Comparison of ENCODE assay signal across 9 cellular contexts in the genomic region with DNA sequence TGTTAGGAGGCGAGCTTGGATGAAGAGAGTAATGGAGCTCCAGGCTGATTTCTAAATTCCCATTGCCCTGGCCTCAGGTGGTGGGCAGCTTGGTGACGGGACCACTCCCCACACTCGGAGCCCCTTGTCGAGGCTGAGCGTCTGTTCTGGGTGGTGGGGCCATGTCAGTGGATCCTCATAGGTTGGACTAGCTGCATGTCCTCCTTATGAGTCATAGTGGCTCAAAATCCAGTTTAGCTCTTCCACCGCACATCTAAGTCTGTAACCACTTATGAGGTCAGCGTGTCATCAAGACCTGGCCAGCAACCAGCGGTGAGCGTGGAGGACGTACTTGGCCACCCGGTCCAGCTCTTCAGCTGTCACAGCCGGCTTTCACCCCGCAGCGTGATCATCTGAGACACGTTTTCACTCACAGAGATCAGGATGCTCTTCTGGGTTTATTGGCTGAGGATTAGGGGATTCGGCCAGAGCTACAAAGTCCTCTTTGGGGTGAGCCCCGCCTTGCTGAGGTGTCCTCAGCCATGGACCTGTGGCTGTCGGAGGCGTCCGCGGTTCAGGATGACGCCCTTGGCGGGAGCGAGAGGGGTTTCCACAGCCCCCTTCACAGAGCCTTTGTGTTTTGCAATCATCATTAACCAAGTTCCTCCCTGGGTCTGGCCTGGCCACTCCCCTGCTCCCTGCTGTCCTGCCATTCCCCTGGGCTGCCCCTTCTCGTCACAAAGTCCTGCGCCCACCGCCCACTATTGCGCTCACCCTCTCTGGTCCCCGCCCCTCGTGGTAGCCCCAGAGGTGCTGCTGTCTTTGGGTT. TPM values are rescaled to one million over a fixed set of nuclear protein-coding genes. Genes with fewer than 3 reads are reported as not detected.
DNase-seq lines count a peak whose midpoint lies in the region; ATAC-seq and TF ChIP-seq lines count a peak whose summit lies in the region.
"Had no signal": no experiment of that assay in that cellular context is flagged by ENCODE, and none has a peak within 500 bp of the region (broad histone marks: within the 10 kb centered on the region; RNA-seq: fewer than 3 reads in every experiment).

No MANE protein-coding gene starts in this region.

- no peaks in the 10 kb centered on the region for H4K20me1 ChIP-seq in smooth muscle cell (ENCODE audit: low read depth)

- peak overlapping the region; percentile 77 for H3K4me2 ChIP-seq in smooth muscle cell

- TF ChIP-seq EP300 in gastroesophageal sphincter (IDR thresholded peaks at IDR 0.05), result no peak

- H3K36me3 ChIP-seq in gastroesophageal sphincter, result peaks cover 0 to 13% of the 10 kb centered on the region in 2 donors
- no peaks in the 10 kb centered on the region for H3K36me3 ChIP-seq in smooth muscle cell (ENCODE audit: low read depth)

- H3K4me1 ChIP-seq in gastroesophageal sphincter (peaks cover 0 to 64% (median 16%) of the 10 kb centered on the region in 3 donors), smooth muscle cell (ENCODE audit: low read depth) (peaks cover 5% of the 10 kb centered on the region)

- H3K9me3 ChIP-seq in gastroesophageal sphincter (no peaks in the 10 kb centered on the region), smooth muscle cell (replicated peaks; ENCODE audit: low read depth) (no peaks in the 10 kb centered on the region)

- peak overlapping the region; percentile 92 for H3K9ac ChIP-seq in smooth muscle cell (ENCODE audit: low read depth)

- DNase-seq in GM04504 (ENCODE audit: low read depth) (peak; percentile 94), SW480 (ENCODE audit: low spot score) (peak; percentile 92), smooth muscle cell (lab: John Stamatoyannopoulos, UW; ENCODE audit: unreplicated experiment) (no peak), NCI-H2107 treated with DMSO at 0.1 percent for 48 hours (lab: John Stamatoyannopoulos, UW; ENCODE audit: unreplicated experiment) (no peak), GM19238 (ENCODE audit: insufficient read length, low spot score) (no peak), SIG-M5 treated with dmso at 0.1 percent for 504 hours (lab: John Stamatoyannopoulos, UW; ENCODE audit: unreplicated experiment) (no peak), NCI-H2171 treated with DMSO at 0.1 percent for 48 hours (lab: John Stamatoyannopoulos, UW) (no peak)

- peaks cover 6% of the 10 kb centered on the region for H3F3A ChIP-seq in smooth muscle cell (ENCODE audit: low read depth)

- peak; percentile 57 for ATAC-seq in gastroesophageal sphincter

- no peak overlapping the region for H2AFZ ChIP-seq in smooth muscle cell (ENCODE audit: low read depth)

- WGBS in gastroesophageal sphincter (ENCODE audit: low coverage in 1 of 2), 2 donors, result 76 to 80% methylated on average over 1 to 19 of the region's 30 CpGs
- 55% methylated on average over 30 of the region's 30 CpGs for WGBS in smooth muscle cell (ENCODE audit: low lambda C conversion rate)

- H3K27me3 ChIP-seq in gastroesophageal sphincter (peaks cover 29% of the 10 kb centered on the region), smooth muscle cell (ENCODE audit: low read depth) (no peaks in the 10 kb centered on the region)

- H3K27ac ChIP-seq in gastroesophageal sphincter (peak overlapping the region in 3 of 4 donors; percentile 84 to 87 (median 85)), smooth muscle cell (ENCODE audit: low read depth) (peak overlapping the region; percentile 98)

- H3K4me3 ChIP-seq in gastroesophageal sphincter (no peak overlapping the region), smooth muscle cell (no peak overlapping the region)
- H3K4me3 ChIP-seq: lung had no signal

- H3K79me2 ChIP-seq in smooth muscle cell (ENCODE audit: low read depth), result no peaks in the 10 kb centered on the region

- no peak for TF ChIP-seq POLR2A in gastroesophageal sphincter (IDR thresholded peaks at IDR 0.05)

- TF ChIP-seq CTCF in gastroesophageal sphincter (IDR thresholded peaks at IDR 0.05), result no peak
- TF ChIP-seq CTCF in smooth muscle cell (IDR thresholded peaks at IDR 0.05; ENCODE audit: borderline replicate concordance, insufficient read depth, poor library complexity, severe bottlenecking), result no peak

RNA-seq across cellular contexts. Expression of gene ADPRHL1, which starts 41.9 kb away (rescaled TPM):
- 10 to 100 TPM in 1 of 4 donors, 1 to 10 TPM in 3; 4.7 to 33.8 (median 8.9) TPM for total RNA-seq in gastroesophageal sphincter
- 0.18 and 0.99 TPM in 2 replicates for total RNA-seq in smooth muscle cell
- polyA plus RNA-seq in smooth muscle cell, result 1.1 and 1.2 TPM in 2 replicates

RNA-seq across cellular contexts. Expression of gene GRTP1, which starts 47.5 kb away (rescaled TPM):
- total RNA-seq in gastroesophageal sphincter (10 to 100 TPM in 2 of 4 donors, 1 to 10 TPM in 2; 4.7 to 14.0 (median 8.5) TPM), smooth muscle cell (2.2 and 4.4 TPM in 2 replicates)
- polyA plus RNA-seq in smooth muscle cell, result 4.4 and 6.5 TPM in 2 replicates

Comparison
In these comparisons a context has a peak if more than half of its experiments do, and no peak if none do; other contexts are left out.
1. DNase-seq: peak in GM04504 (single experiment) and SW480 (single experiment); none in smooth muscle cell (single experiment), NCI-H2107 treated with DMSO at 0.1 percent for 48 hours (single experiment), GM19238 (single experiment), SIG-M5 treated with dmso at 0.1 percent for 504 hours (single experiment) and NCI-H2171 treated with DMSO at 0.1 percent for 48 hours (single experiment).